7 cellular contexts compared by ENCODE assay signal in genomic region chr6:7238900-7239589, GRCh38.
DNase-seq lines count a peak whose midpoint lies in the region; ATAC-seq and TF ChIP-seq lines count a peak whose summit lies in the region.

No MANE protein-coding gene starts in this region.

- H3K27ac ChIP-seq in lower lobe of right lung, result peak overlapping the region; percentile 4

- peaks cover 45% of the 10 kb centered on the region for H3K36me3 ChIP-seq in lower lobe of right lung

- H3K27ac Mint-ChIP-seq in dendritic cell treated with granulocyte-macrophage colony-stimulating factor and Interleukin-4, amounts not matched to agents 40 ng/mL and 50 ng/mL, for 4 days, result peak overlapping the region; percentile 34

- intact Hi-C loops in dendritic cell treated with granulocyte-macrophage colony-stimulating factor and Interleukin-4, amounts not matched to agents 40 ng/mL and 50 ng/mL, for 4 days (cut with micrococcal nuclease), result no loop called here
- intact Hi-C loops in lower lobe of right lung (cut with DNase I), result no loop called here

- ATAC-seq in GM18511 (IDR thresholded peaks at IDR 0.05; ENCODE audit: unreplicated experiment) (peak; percentile 59), HG03354 (IDR thresholded peaks at IDR 0.05; ENCODE audit: poor library complexity, severe bottlenecking, unreplicated experiment) (peak; percentile 69), lower lobe of right lung (peak; percentile 81 to 82)

- DNase-seq in NCI-H524 (lab: John Stamatoyannopoulos, UW), result peak; percentile 85 to 92
- peak; percentile 56 to 75 for DNase-seq in activated CD4-positive, alpha-beta T cell treated with anti-CD3 and anti-CD28 coated beads for 4 hours
- peak; percentile 95 for DNase-seq in lower lobe of right lung
- peak; percentile 56 to 69 for DNase-seq in stimulated activated CD8-positive, alpha-beta memory T cell treated with anti-CD3 and anti-CD28 coated beads, Interleukin-15, amount 100 ng/mL, for 48 hours (ENCODE audit: low read depth in 2 of 2)

- no peaks in the 10 kb centered on the region for H3K27me3 ChIP-seq in lower lobe of right lung (ENCODE audit: low read depth)

- H3K9me3 Mint-ChIP-seq in dendritic cell treated with granulocyte-macrophage colony-stimulating factor and Interleukin-4, amounts not matched to agents 40 ng/mL and 50 ng/mL, for 4 days, result no peaks in the 10 kb centered on the region

- TF ChIP-seq CTCF in lower lobe of right lung (IDR thresholded peaks at IDR 0.05), result peak; percentile 72

- no peak overlapping the region for H3K4me3 ChIP-seq in lower lobe of right lung

- H3K4me3 Mint-ChIP-seq in dendritic cell treated with granulocyte-macrophage colony-stimulating factor and Interleukin-4, amounts not matched to agents 40 ng/mL and 50 ng/mL, for 4 days, result no peak overlapping the region

- H3K4me1 ChIP-seq in lower lobe of right lung, result peaks cover 52% of the 10 kb centered on the region

- H3K9me3 ChIP-seq in lower lobe of right lung, result no peaks in the 10 kb centered on the region

- H3K36me3 Mint-ChIP-seq in dendritic cell treated with granulocyte-macrophage colony-stimulating factor and Interleukin-4, amounts not matched to agents 40 ng/mL and 50 ng/mL, for 4 days (ENCODE audit: low read depth), result peaks cover 96% of the 10 kb centered on the region

- no peaks in the 10 kb centered on the region for H3K27me3 Mint-ChIP-seq in dendritic cell treated with granulocyte-macrophage colony-stimulating factor and Interleukin-4, amounts not matched to agents 40 ng/mL and 50 ng/mL, for 4 days

- peaks cover 82% of the 10 kb centered on the region for H3K4me1 Mint-ChIP-seq in dendritic cell treated with granulocyte-macrophage colony-stimulating factor and Interleukin-4, amounts not matched to agents 40 ng/mL and 50 ng/mL, for 4 days (ENCODE audit: low read depth)
